Comparison of ENCODE assay signal across 18 cellular contexts in the genomic region with DNA sequence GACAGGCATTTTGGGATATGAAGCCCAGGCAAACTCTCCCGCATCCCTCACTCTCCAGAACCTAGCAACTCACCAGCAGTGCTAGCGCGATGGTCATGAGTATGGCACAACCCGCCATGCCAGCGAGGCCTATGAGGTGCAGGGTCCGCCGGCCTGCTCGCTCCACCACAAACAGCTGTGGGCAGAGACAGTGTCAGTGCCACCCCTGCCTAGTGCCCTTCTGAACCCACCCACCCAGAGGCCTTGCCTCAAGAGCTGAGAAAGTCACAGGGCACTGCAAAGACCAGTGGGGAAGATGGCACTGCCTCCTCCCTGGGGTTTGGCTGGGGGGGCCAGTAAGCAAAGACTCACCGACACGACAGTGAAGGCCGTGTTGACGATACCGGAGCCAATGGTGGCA. TPM values are rescaled to one million over a fixed set of nuclear protein-coding genes. Genes with fewer than 3 reads are reported as not detected.
DNase-seq lines count a peak whose midpoint lies in the region; ATAC-seq, FAIRE-seq and TF ChIP-seq lines count a peak whose summit lies in the region.
"Had no signal": no experiment of that assay in that cellular context is flagged by ENCODE, and none has a peak within 500 bp of the region (broad histone marks: within the 10 kb centered on the region; RNA-seq: fewer than 3 reads in every experiment).

No MANE protein-coding gene starts in this region.

- peaks cover 67 to 86% of the 10 kb centered on the region in 2 experiments for H3K36me3 ChIP-seq in HepG2 (replicated peaks in 1 of 2; ENCODE audit: control insufficient read depth in 1 of 2, insufficient read depth in 2 of 2, low read length in 2 of 2)

- no peak for TF ChIP-seq CTCF in activated B cell treated with CpG ODN at 0.5 μM for 24 hours (IDR thresholded peaks at IDR 0.05)
- TF ChIP-seq CTCF in HepG2 (CRISPR knock-in tag; IDR thresholded peaks at IDR 0.05): no peak

- H3K4me3 ChIP-seq in HepG2 (replicated peaks in 1 of 3; ENCODE audit: insufficient read depth in 1 of 3, low read depth in 2 of 3, low read length in 3 of 3): no peak overlapping the region
- H3K4me3 ChIP-seq: body of pancreas had no signal

- DNase-seq in activated naive CD8-positive, alpha-beta T cell treated with anti-CD3 and anti-CD28 coated beads for 36 hours: no peak
- no peak for DNase-seq in activated B cell treated with CpG ODN at 0.5 μM for 24 hours
- no peak for DNase-seq in HepG2 (ENCODE audit: low spot score)
- no peak for DNase-seq in stimulated activated naive B cell treated with anti-CD40 and anti-IgM and Interleukin-4, amounts not matched to agents 10 μg/mL and 1 μg/mL and 100 μg/mL, for 72 hours
- no peak for DNase-seq in HCEC 1CT
- no peak for DNase-seq in SIG-M5 treated with dmso at 0.1 percent for 504 hours (lab: John Stamatoyannopoulos, UW; ENCODE audit: unreplicated experiment)
- no peak for DNase-seq in NCI-H524 treated with DMSO at 0.1 percent for 48 hours (lab: John Stamatoyannopoulos, UW)
- DNase-seq: activated CD4-positive, alpha-beta T cell treated with anti-CD3 and anti-CD28 coated beads, Interleukin-2, amount 50 U/mL, for 1 hour; activated effector memory CD4-positive, alpha-beta T cell treated with anti-CD3 and anti-CD28 coated beads, Interleukin-2, amount 50 U/mL, for 16 hours; body of pancreas; DMS 273 treated with DMSO at 0.1 percent for 48 hours; hippocampal formation; KBM-7; left cardiac atrium; NCI-H1048 had no signal

- no peak overlapping the region for H3K27ac ChIP-seq in HepG2 (ENCODE audit: extremely low read length, insufficient read depth, low read length)
- H3K27ac ChIP-seq: body of pancreas, parathyroid adenoma had no signal

- 99% methylated on average over 13 of the region's 13 CpGs for WGBS in HepG2 (ENCODE audit: low lambda C conversion rate)

- no peaks in the 10 kb centered on the region for H3K9me3 ChIP-seq in HepG2 (ENCODE audit: low read length)
- H3K9me3 ChIP-seq: body of pancreas had no signal

- peaks cover 22% of the 10 kb centered on the region for H3K79me2 ChIP-seq in HepG2 (ENCODE audit: insufficient read depth, low read length)

- peak in 1 of 2 experiments; percentile 14; a peak in 1 of 4 replicates for TF ChIP-seq POLR2A in HepG2 (IDR thresholded peaks at IDR 0.05; ENCODE audit: insufficient read depth in 1 of 2, low read depth in 2 of 2, low read length in 2 of 2)

- no peaks in the 10 kb centered on the region for H3K27me3 ChIP-seq in HepG2 (ENCODE audit: control insufficient read depth in 1 of 2, insufficient read depth in 2 of 2, low read length in 2 of 2)
- H3K27me3 ChIP-seq: body of pancreas had no signal

- no peak overlapping the region for H3K4me2 ChIP-seq in HepG2 (ENCODE audit: low read depth, low read length)

- peaks cover 7% of the 10 kb centered on the region for H3K36me3 Mint-ChIP-seq in activated naive CD8-positive, alpha-beta T cell
- H3K36me3 Mint-ChIP-seq in activated naive CD8-positive, alpha-beta T cell treated with anti-CD3 and anti-CD28 coated beads for 36 hours: peaks cover 34% of the 10 kb centered on the region
- peaks cover 73% of the 10 kb centered on the region for H3K36me3 Mint-ChIP-seq in activated B cell treated with CpG ODN at 0.5 μM for 24 hours (ENCODE audit: low read depth)
- peaks cover 54 to 79% of the 10 kb centered on the region in 2 donors for H3K36me3 Mint-ChIP-seq in stimulated activated naive B cell treated with anti-CD40 and anti-IgM and Interleukin-4, amounts not matched to agents 10 μg/mL and 1 μg/mL and 100 μg/mL, for 72 hours

- CTCF ChIA-PET in activated B cell treated with CpG ODN at 0.5 μM for 24 hours (lab: Charles Lee) (interaction anchor here (1.0 to 1.3 kb wide), 2 partner anchors 145 kb away, joined by 3 to 5 read pairs; no protein-coding TSS in a partner anchor), HepG2 (lab: Yijun Ruan, JAX; ENCODE audit: low intra/inter-chr PET ratio, low total read pairs) (no interaction called here)

- peaks cover 58% of the 10 kb centered on the region for H3K4me1 Mint-ChIP-seq in activated naive CD8-positive, alpha-beta T cell (ENCODE audit: low read depth)
- peaks cover 54% of the 10 kb centered on the region for H3K4me1 Mint-ChIP-seq in activated naive CD8-positive, alpha-beta T cell treated with anti-CD3 and anti-CD28 coated beads for 36 hours
- H3K4me1 Mint-ChIP-seq in activated B cell treated with CpG ODN at 0.5 μM for 24 hours: peaks cover 71% of the 10 kb centered on the region
- H3K4me1 Mint-ChIP-seq in stimulated activated naive B cell treated with anti-CD40 and anti-IgM and Interleukin-4, amounts not matched to agents 10 μg/mL and 1 μg/mL and 100 μg/mL, for 72 hours: peaks cover 65 to 84% of the 10 kb centered on the region in 2 donors

- TF ChIP-seq EP300 in HepG2 (IDR thresholded peaks at IDR 0.05; ENCODE audit: low read depth in 2 of 2, low read length in 2 of 2) (no peak), HepG2 (CRISPR knock-in tag; IDR thresholded peaks at IDR 0.05; ENCODE audit: borderline replicate concordance) (no peak)

- no peaks in the 10 kb centered on the region for H3K9me3 Mint-ChIP-seq in activated naive CD8-positive, alpha-beta T cell (ENCODE audit: low read depth)
- no peaks in the 10 kb centered on the region for H3K9me3 Mint-ChIP-seq in activated naive CD8-positive, alpha-beta T cell treated with anti-CD3 and anti-CD28 coated beads for 36 hours
- H3K9me3 Mint-ChIP-seq in activated B cell treated with CpG ODN at 0.5 μM for 24 hours: no peaks in the 10 kb centered on the region
- no peaks in the 10 kb centered on the region for H3K9me3 Mint-ChIP-seq in stimulated activated naive B cell treated with anti-CD40 and anti-IgM and Interleukin-4, amounts not matched to agents 10 μg/mL and 1 μg/mL and 100 μg/mL, for 72 hours
- H3K9me3 Mint-ChIP-seq: dendritic cell treated with granulocyte-macrophage colony-stimulating factor and Interleukin-4, amounts not matched to agents 40 ng/mL and 50 ng/mL, for 4 days had no signal

- H3K4me3 Mint-ChIP-seq in activated naive CD8-positive, alpha-beta T cell: peak overlapping the region; percentile 27
- H3K4me3 Mint-ChIP-seq in activated naive CD8-positive, alpha-beta T cell treated with anti-CD3 and anti-CD28 coated beads for 36 hours: no peak overlapping the region
- no peak overlapping the region for H3K4me3 Mint-ChIP-seq in activated B cell treated with CpG ODN at 0.5 μM for 24 hours
- peak overlapping the region in 1 of 2 donors; percentile 47 for H3K4me3 Mint-ChIP-seq in stimulated activated naive B cell treated with anti-CD40 and anti-IgM and Interleukin-4, amounts not matched to agents 10 μg/mL and 1 μg/mL and 100 μg/mL, for 72 hours
- H3K4me3 Mint-ChIP-seq: dendritic cell treated with granulocyte-macrophage colony-stimulating factor and Interleukin-4, amounts not matched to agents 40 ng/mL and 50 ng/mL, for 4 days had no signal

- in situ Hi-C loops in HepG2 (cut with HindIII; ENCODE audit: extremely low pct_ligation_motif_present, low pct_unique_long_range_greater_than_20kb): no loop called here

- no peak overlapping the region for H3K27ac Mint-ChIP-seq in activated naive CD8-positive, alpha-beta T cell
- no peak overlapping the region for H3K27ac Mint-ChIP-seq in activated naive CD8-positive, alpha-beta T cell treated with anti-CD3 and anti-CD28 coated beads for 36 hours
- H3K27ac Mint-ChIP-seq in activated B cell treated with CpG ODN at 0.5 μM for 24 hours: peak overlapping the region; percentile 60
- H3K27ac Mint-ChIP-seq in stimulated activated naive B cell treated with anti-CD40 and anti-IgM and Interleukin-4, amounts not matched to agents 10 μg/mL and 1 μg/mL and 100 μg/mL, for 72 hours: peak overlapping the region; percentile 96
- H3K27ac Mint-ChIP-seq: dendritic cell treated with granulocyte-macrophage colony-stimulating factor and Interleukin-4, amounts not matched to agents 40 ng/mL and 50 ng/mL, for 4 days had no signal

- no peaks in the 10 kb centered on the region for H3K27me3 Mint-ChIP-seq in activated naive CD8-positive, alpha-beta T cell
- no peaks in the 10 kb centered on the region for H3K27me3 Mint-ChIP-seq in activated naive CD8-positive, alpha-beta T cell treated with anti-CD3 and anti-CD28 coated beads for 36 hours
- H3K27me3 Mint-ChIP-seq in activated B cell treated with CpG ODN at 0.5 μM for 24 hours: no peaks in the 10 kb centered on the region
- H3K27me3 Mint-ChIP-seq in stimulated activated naive B cell treated with anti-CD40 and anti-IgM and Interleukin-4, amounts not matched to agents 10 μg/mL and 1 μg/mL and 100 μg/mL, for 72 hours: no peaks in the 10 kb centered on the region
- H3K27me3 Mint-ChIP-seq: dendritic cell treated with granulocyte-macrophage colony-stimulating factor and Interleukin-4, amounts not matched to agents 40 ng/mL and 50 ng/mL, for 4 days had no signal

- ATAC-seq in activated B cell treated with CpG ODN at 0.5 μM for 24 hours (ENCODE audit: low read depth): no peak
- no peak for ATAC-seq in HepG2
- no peak for ATAC-seq in stimulated activated naive B cell treated with anti-CD40 and anti-IgM and Interleukin-4, amounts not matched to agents 10 μg/mL and 1 μg/mL and 100 μg/mL, for 72 hours (replicated peaks)
- ATAC-seq: body of pancreas, left cardiac atrium had no signal

- no peak overlapping the region for H2AFZ ChIP-seq in HepG2 (ENCODE audit: low read length)
- H2AFZ ChIP-seq: parathyroid adenoma had no signal

- no peak overlapping the region for H3K9ac ChIP-seq in HepG2 (ENCODE audit: insufficient read depth, low read depth, low read length)
- H3K9ac ChIP-seq: parathyroid adenoma had no signal

- FAIRE-seq in HepG2 (lab: Jason Lieb, UNC): no peak

- H4K20me1 ChIP-seq in HepG2 (ENCODE audit: insufficient read depth, low read length): peaks cover 79% of the 10 kb centered on the region

- intact Hi-C loops in activated B cell treated with CpG ODN at 0.5 μM for 24 hours (cut with micrococcal nuclease) (no loop called here), HepG2 (cut with micrococcal nuclease; ENCODE audit: unreplicated experiment) (no loop called here)

- POLR2A ChIA-PET in activated B cell treated with CpG ODN at 0.5 μM for 24 hours (lab: Charles Lee): interaction anchor here (4.5 to 7.9 kb wide), 2 partner anchors 22 kb away, joined by 291 to 442 read pairs; partner anchors contain the start of gene SLC2A1
- POLR2A ChIA-PET in HepG2 (lab: Yijun Ruan, JAX): interaction anchor here (1.5 kb wide), 1 partner anchor 145 kb away, joined by 3 read pairs; no protein-coding TSS in a partner anchor

- no peak for TF ChIP-seq RAD21 in HepG2 (CRISPR knock-in tag; IDR thresholded peaks at IDR 0.05)

- peaks cover 65% of the 10 kb centered on the region; the same call in 1 of the 2 replicates for H3K4me1 ChIP-seq in HepG2 (ENCODE audit: insufficient read depth, low read length)

- BruUV-seq in HepG2 (replicated peaks; lab: Mats Ljungman, UMichigan): no TSS peak

RNA-seq across cellular contexts. Expression of gene SLC2A1, which starts 29.8 kb away (rescaled TPM):
- 100 to 1,000 TPM; 105 to 114 TPM for total RNA-seq in activated naive CD8-positive, alpha-beta T cell treated with anti-CD3 and anti-CD28 coated beads for 36 hours
- total RNA-seq in activated B cell treated with CpG ODN at 0.5 μM for 24 hours (105 and 117 TPM in 2 replicates), HepG2 (2016; rRNA removed; fragmentation: Illumina TruSeq; extraction: Trizol) (54.3 and 125 TPM in 2 replicates)
- total RNA-seq in HepG2 (2016; cell fraction: cytosol; rRNA removed; fragmentation: Illumina TruSeq; extraction: Trizol; ENCODE audit: low read depth): 17.1 and 18.0 TPM in 2 replicates
- 44.3 and 121 TPM in 2 replicates for total RNA-seq in HepG2 (2016; cell fraction: insoluble cytoplasmic fraction; rRNA removed; fragmentation: Illumina TruSeq; extraction: Trizol)
- total RNA-seq in HepG2 (2016; cell fraction: membrane; rRNA removed; fragmentation: Illumina TruSeq; extraction: Trizol): 38.1 and 44.0 TPM in 2 replicates
- 146 and 160 TPM in 2 replicates for total RNA-seq in HepG2 (2016; cell fraction: nucleus; rRNA removed; fragmentation: Illumina TruSeq; extraction: Trizol)
- polyA plus RNA-seq in HepG2 (2011; rRNA removed): 315 and 423 TPM in 2 replicates
- 201 and 410 TPM in 2 replicates for polyA plus RNA-seq in HepG2 (2011; cell fraction: cytosol; rRNA removed)
- 305 and 663 TPM in 2 replicates for polyA plus RNA-seq in HepG2 (2011; cell fraction: nucleus; rRNA removed)
- 253 and 372 TPM in 2 replicates for polyA plus RNA-seq in HepG2 (2012)
- polyA plus RNA-seq in HepG2 (2016; cell fraction: cytosol; fragmentation: Illumina TruSeq; extraction: Trizol; ENCODE audit: low read depth): 10.8 and 11.3 TPM in 2 replicates
- 47.5 and 58.0 TPM in 2 replicates for polyA plus RNA-seq in HepG2 (2016; cell fraction: insoluble cytoplasmic fraction; fragmentation: Illumina TruSeq; extraction: Trizol; ENCODE audit: low read depth)
- 20.7 and 24.0 TPM in 2 replicates for polyA plus RNA-seq in HepG2 (2016; cell fraction: membrane; fragmentation: Illumina TruSeq; extraction: Trizol; ENCODE audit: low read depth)
- polyA plus RNA-seq in HepG2 (2016; cell fraction: nucleus; fragmentation: Illumina TruSeq; extraction: Trizol; ENCODE audit: insufficient read depth, low read depth): 232 and 245 TPM in 2 replicates
- 61.9 and 1,182 TPM in 2 replicates for polyA minus RNA-seq in HepG2 (2011; rRNA and poly(A)+ RNA removed; ENCODE audit: low replicate concordance)
- 204 and 374 TPM in 2 replicates for polyA minus RNA-seq in HepG2 (2011; cell fraction: cytosol; rRNA and poly(A)+ RNA removed)
- polyA minus RNA-seq in HepG2 (2011; cell fraction: nucleus; rRNA and poly(A)+ RNA removed): 146 and 207 TPM in 2 replicates

Comparison
In these comparisons a context has a peak if more than half of its experiments do, and no peak if none do; other contexts are left out.
1. H3K27ac Mint-ChIP-seq: peak in activated B cell treated with CpG ODN at 0.5 μM for 24 hours (single experiment) and stimulated activated naive B cell treated with anti-CD40 and anti-IgM and Interleukin-4, amounts not matched to agents 10 μg/mL and 1 μg/mL and 100 μg/mL, for 72 hours (single experiment); none in activated naive CD8-positive, alpha-beta T cell (single experiment) and activated naive CD8-positive, alpha-beta T cell treated with anti-CD3 and anti-CD28 coated beads for 36 hours (single experiment).